ENCODE assay signal across 5 cellular contexts in genomic region chr22:27253541-27253940, GRCh38.
"Had no signal": no experiment of that assay in that cellular context is flagged by ENCODE, and none has a peak within 500 bp of the region (broad histone marks: within the 10 kb centered on the region; RNA-seq: fewer than 3 reads in every experiment).

No MANE protein-coding gene starts in this region.

- ATAC-seq: GM23338, K562 had no signal

- H3K4me3 ChIP-seq: GM23338, K562 had no signal

- H3K27ac Mint-ChIP-seq: GM23338 had no signal

- H3K4me1 Mint-ChIP-seq: GM23338, H9 had no signal

- H3K4me3 Mint-ChIP-seq: GM23338, H9 had no signal

- DNase-seq: H9, HCEC 1CT, IMR-90 had no signal
